In genomic region chr2:196149926-196150325, GRCh38 we compare ENCODE assay signal across 9 cellular contexts. TPM values are rescaled to one million over a fixed set of nuclear protein-coding genes. Genes with fewer than 3 reads are reported as not detected.
DNase-seq lines count a peak whose midpoint lies in the region; ATAC-seq and TF ChIP-seq lines count a peak whose summit lies in the region.
"Had no signal": no experiment of that assay in that cellular context is flagged by ENCODE, and none has a peak within 500 bp of the region (broad histone marks: within the 10 kb centered on the region; RNA-seq: fewer than 3 reads in every experiment).

No MANE protein-coding gene starts in this region.

- no peak overlapping the region for H3K4me2 ChIP-seq in GM23248 (ENCODE audit: unreplicated experiment)

- no peaks in the 10 kb centered on the region for H3K27me3 ChIP-seq in GM23248 (replicated peaks; ENCODE audit: insufficient read depth)
- H3K27me3 ChIP-seq: Peyer's patch had no signal

- H3K4me1 Mint-ChIP-seq in activated naive CD8-positive, alpha-beta T cell treated with anti-CD3 and anti-CD28 coated beads, Interleukin-2, amount 50 U/mL, for 24 hours = peaks cover 95% of the 10 kb centered on the region

- no peaks in the 10 kb centered on the region for H3K9me3 Mint-ChIP-seq in activated naive CD8-positive, alpha-beta T cell treated with anti-CD3 and anti-CD28 coated beads, Interleukin-2, amount 50 U/mL, for 24 hours

- 96 to 98% methylated on average over 3 of the region's 3 CpGs for WGBS in GM23248 (ENCODE audit: low coverage in 1 of 2, low lambda C conversion rate in 2 of 2, missing lambda C conversion rate in 2 of 2), 2 experiments

- DNase-seq in GM12865 (ENCODE audit: low read depth) = peak; percentile 54
- no peak for DNase-seq in activated naive CD8-positive, alpha-beta T cell treated with anti-CD3 and anti-CD28 coated beads, Interleukin-2, amount 50 U/mL, for 24 hours
- DNase-seq in NCI-H2081 (lab: John Stamatoyannopoulos, UW) = no peak
- no peak for DNase-seq in activated effector memory CD4-positive, alpha-beta T cell treated with anti-CD3 and anti-CD28 coated beads, Interleukin-2, amount 50 U/mL, for 16 hours
- no peak for DNase-seq in LoVo (ENCODE audit: low spot score)
- no peak for DNase-seq in GM23248
- DNase-seq: Peyer's patch had no signal

- in situ Hi-C loops in GM23248 (cut with MboI) = no loop called here

- H3K9me2 ChIP-seq in GM23248 (ENCODE audit: insufficient read depth) = no peaks in the 10 kb centered on the region

- no peak for TF ChIP-seq CTCF in GM12865 (IDR thresholded peaks at IDR 0.05; ENCODE audit: insufficient read depth, low read depth, low read length, missing control alignments)

- no peaks in the 10 kb centered on the region for H3F3A ChIP-seq in GM23248 (ENCODE audit: insufficient read depth)

- H3K27me3 Mint-ChIP-seq in activated naive CD8-positive, alpha-beta T cell treated with anti-CD3 and anti-CD28 coated beads, Interleukin-2, amount 50 U/mL, for 24 hours = no peaks in the 10 kb centered on the region

- H3K36me3 ChIP-seq in GM23248 (ENCODE audit: low read depth) = peaks cover 22% of the 10 kb centered on the region; the same call in 1 of the 2 replicates

- H3K79me2 ChIP-seq in GM23248 (ENCODE audit: insufficient read depth) = peaks cover 32% of the 10 kb centered on the region

- ATAC-seq in GM19372 (IDR thresholded peaks at IDR 0.05; ENCODE audit: low read depth, unreplicated experiment) = peak; percentile 51
- peak; percentile 54 for ATAC-seq in HG03442 (IDR thresholded peaks at IDR 0.05; ENCODE audit: unreplicated experiment)
- peak; percentile 18 for ATAC-seq in activated naive CD8-positive, alpha-beta T cell treated with anti-CD3 and anti-CD28 coated beads, Interleukin-2, amount 50 U/mL, for 24 hours

- 0 out of 2 replicates have a peak overlapping the region, but pooled peaks have one; percentile 13 for H3K4me3 ChIP-seq in GM12865 (ENCODE audit: low read depth, low read length)
- H3K4me3 ChIP-seq in GM23248 = no peak overlapping the region
- H3K4me3 ChIP-seq: Peyer's patch had no signal

- no peaks in the 10 kb centered on the region for H3K4me1 ChIP-seq in GM23248 (ENCODE audit: insufficient read depth)

- H4K20me1 ChIP-seq in GM23248 (ENCODE audit: insufficient read depth) = no peaks in the 10 kb centered on the region

- H3K4me3 Mint-ChIP-seq in activated naive CD8-positive, alpha-beta T cell treated with anti-CD3 and anti-CD28 coated beads, Interleukin-2, amount 50 U/mL, for 24 hours = peak overlapping the region; percentile 63

- no peak overlapping the region for H3K9ac ChIP-seq in GM23248

- H3K9me3 ChIP-seq in GM23248 (ENCODE audit: low read depth) = no peaks in the 10 kb centered on the region
- H3K9me3 ChIP-seq: Peyer's patch had no signal

- H3K27ac ChIP-seq in GM23248 = no peak overlapping the region

- peak overlapping the region; percentile 92 for H3K27ac Mint-ChIP-seq in activated naive CD8-positive, alpha-beta T cell treated with anti-CD3 and anti-CD28 coated beads, Interleukin-2, amount 50 U/mL, for 24 hours

- peaks cover 89% of the 10 kb centered on the region for H3K36me3 Mint-ChIP-seq in activated naive CD8-positive, alpha-beta T cell treated with anti-CD3 and anti-CD28 coated beads, Interleukin-2, amount 50 U/mL, for 24 hours (ENCODE audit: low read depth)

- no peak overlapping the region for H2AFZ ChIP-seq in GM23248

RNA-seq across cellular contexts. Expression of gene STK17B, which starts 21.5 kb away (rescaled TPM):
- 23.6 and 31.0 TPM in 2 replicates for total RNA-seq in GM23248 (2014; rRNA removed; shearing (Covaris generic))
- 13.1 and 13.7 TPM in 2 replicates for polyA plus RNA-seq in GM23248 (2016; fragmentation: Nextera tagmentation; extraction: Ambion mirVana)
